12 cellular contexts compared by ENCODE assay signal in the genomic region with DNA sequence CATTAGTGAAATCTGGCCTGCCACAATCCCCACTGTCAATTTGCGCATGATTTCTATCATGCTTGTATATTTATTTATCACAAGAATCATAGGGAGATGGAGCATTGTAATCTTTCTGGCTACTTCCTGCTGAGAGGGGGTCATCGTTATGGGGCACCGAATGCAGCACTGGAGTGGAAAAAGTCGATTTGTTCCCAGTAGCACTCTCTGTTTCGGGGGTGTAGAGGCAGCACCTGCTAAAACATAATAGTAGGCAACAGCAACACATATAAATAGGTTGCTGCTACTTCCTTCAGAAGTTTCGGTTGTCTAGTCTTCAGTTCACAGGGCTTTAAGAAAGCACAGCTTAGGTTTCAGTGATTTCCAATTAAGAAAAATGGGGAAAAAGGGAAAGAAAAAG. TPM values are rescaled to one million over a fixed set of nuclear protein-coding genes. Genes with fewer than 3 reads are reported as not detected.
DNase-seq lines count a peak whose midpoint lies in the region; ATAC-seq, FAIRE-seq and TF ChIP-seq lines count a peak whose summit lies in the region.
"Had no signal": no experiment of that assay in that cellular context is flagged by ENCODE, and none has a peak within 500 bp of the region (broad histone marks: within the 10 kb centered on the region; RNA-seq: fewer than 3 reads in every experiment).

No MANE protein-coding gene starts in this region.

- H3K9me3 Mint-ChIP-seq in activated naive CD8-positive, alpha-beta T cell treated with anti-CD3 and anti-CD28 coated beads for 36 hours: peaks cover 6% of the 10 kb centered on the region

- TF ChIP-seq CTCF in heart right ventricle (IDR thresholded peaks at IDR 0.05) (no peak), tibial nerve (IDR thresholded peaks at IDR 0.05) (no peak), pancreas (IDR thresholded peaks at IDR 0.05) (no peak), testis (IDR thresholded peaks at IDR 0.05) (no peak)

- WGBS in heart right ventricle, 2 donors: 70 to 72% methylated on average over 6 of the region's 6 CpGs
- 65 to 72% methylated on average over 6 of the region's 6 CpGs for WGBS in tibial nerve, 2 donors
- WGBS in pancreas, 2 donors: 63 to 70% methylated on average over 6 of the region's 6 CpGs
- WGBS in testis, 2 donors: 82 to 85% methylated on average over 6 of the region's 6 CpGs

- no peak for FAIRE-seq in pancreas (lab: Jason Lieb, UNC)

- DNase-seq in heart right ventricle (no peak), left ventricle myocardium superior (no peak), tibial nerve (ENCODE audit: low spot score in 2 of 2) (no peak), pancreas (no peak), testis (no peak)
- peak; percentile 58 for DNase-seq in activated naive CD8-positive, alpha-beta T cell treated with anti-CD3 and anti-CD28 coated beads for 36 hours
- no peak for DNase-seq in stimulated activated CD4-positive, alpha-beta T cell treated with anti-CD3 and anti-CD28 coated beads, Interleukin-2, amount 100 ng/mL, for 48 hours
- DNase-seq: GOT3, NCI-H146, PC-9 had no signal

- ATAC-seq in heart right ventricle (no peak), left ventricle myocardium superior (no peak), pancreas (no peak)
- ATAC-seq: gastroesophageal sphincter had no signal

- H3K27me3 ChIP-seq in heart right ventricle (peaks cover 0 to 22% (median 6%) of the 10 kb centered on the region in 7 donors), tibial nerve (peaks cover 0 to 4% of the 10 kb centered on the region in 2 donors), pancreas (peaks cover 0 to 11% (median 0%) of the 10 kb centered on the region in 4 donors), testis (no peaks in the 10 kb centered on the region)

- TF ChIP-seq EP300 in tibial nerve (IDR thresholded peaks at IDR 0.05): no peak

- intact Hi-C loops in heart right ventricle (cut with DNase I) (no loop called here), left ventricle myocardium superior (cut with micrococcal nuclease) (no loop called here), pancreas (cut with DNase I) (no loop called here), testis (cut with DNase I; ENCODE audit: low total_unique reads) (no loop called here)

- peaks cover 0 to 64% (median 33%) of the 10 kb centered on the region in 9 donors for H3K4me1 ChIP-seq in heart right ventricle
- peaks cover 0 to 8% (median 0%) of the 10 kb centered on the region in 4 donors for H3K4me1 ChIP-seq in tibial nerve
- H3K4me1 ChIP-seq in pancreas: no peaks in the 10 kb centered on the region
- H3K4me1 ChIP-seq in testis: no peaks in the 10 kb centered on the region
- H3K4me1 ChIP-seq: gastroesophageal sphincter had no signal

- H3K4me1 Mint-ChIP-seq in activated naive CD8-positive, alpha-beta T cell treated with anti-CD3 and anti-CD28 coated beads for 36 hours: peaks cover 60% of the 10 kb centered on the region

- peak overlapping the region; percentile 92 for H3K4me3 Mint-ChIP-seq in activated naive CD8-positive, alpha-beta T cell treated with anti-CD3 and anti-CD28 coated beads for 36 hours

- H3K27ac ChIP-seq in heart right ventricle: peak overlapping the region in 6 of 10 donors; percentile 15 to 73 (median 64)
- peak overlapping the region; percentile 17 for H3K27ac ChIP-seq in KOPT-K1 (ENCODE audit: low read depth, low read length, poor library complexity, severe bottlenecking)
- H3K27ac ChIP-seq in tibial nerve: peak overlapping the region in 3 of 4 donors; percentile 21 to 80 (median 56)
- peak overlapping the region in 1 of 4 donors; percentile 2 for H3K27ac ChIP-seq in pancreas
- no peak overlapping the region for H3K27ac ChIP-seq in testis
- H3K27ac ChIP-seq: gastroesophageal sphincter, PC-9 had no signal

- no peaks in the 10 kb centered on the region for H3K27me3 Mint-ChIP-seq in activated naive CD8-positive, alpha-beta T cell treated with anti-CD3 and anti-CD28 coated beads for 36 hours

- peaks cover 0 to 10% (median 0%) of the 10 kb centered on the region in 11 donors for H3K9me3 ChIP-seq in heart right ventricle
- H3K9me3 ChIP-seq in KOPT-K1 (ENCODE audit: insufficient read depth, low read length, poor library complexity, severe bottlenecking): peaks cover 21% of the 10 kb centered on the region
- H3K9me3 ChIP-seq in tibial nerve: peaks cover 0 to 6% (median 0%) of the 10 kb centered on the region in 4 donors
- H3K9me3 ChIP-seq in pancreas: no peaks in the 10 kb centered on the region
- no peaks in the 10 kb centered on the region for H3K9me3 ChIP-seq in testis
- H3K9me3 ChIP-seq: gastroesophageal sphincter had no signal

- H3K36me3 ChIP-seq in heart right ventricle (no peaks in the 10 kb centered on the region), KOPT-K1 (ENCODE audit: insufficient read depth, low read length) (no peaks in the 10 kb centered on the region), tibial nerve (no peaks in the 10 kb centered on the region), pancreas (no peaks in the 10 kb centered on the region), testis (ENCODE audit: low read depth, missing control alignments) (no peaks in the 10 kb centered on the region)
- H3K36me3 ChIP-seq: gastroesophageal sphincter had no signal

- TF ChIP-seq POLR2A in tibial nerve (IDR thresholded peaks at IDR 0.05): no peak
- TF ChIP-seq POLR2A in testis (IDR thresholded peaks at IDR 0.05): no peak

- peak overlapping the region; percentile 98 for H3K27ac Mint-ChIP-seq in activated naive CD8-positive, alpha-beta T cell treated with anti-CD3 and anti-CD28 coated beads for 36 hours

- H3K36me3 Mint-ChIP-seq in activated naive CD8-positive, alpha-beta T cell treated with anti-CD3 and anti-CD28 coated beads for 36 hours: peaks cover 77% of the 10 kb centered on the region

- H3K4me3 ChIP-seq in heart right ventricle (peak overlapping the region in 2 of 10 donors; percentile 5 to 45), tibial nerve (no peak overlapping the region), pancreas (no peak overlapping the region), testis (no peak overlapping the region)
- H3K4me3 ChIP-seq: gastroesophageal sphincter, PC-9 had no signal

RNA-seq across cellular contexts. Expression of a gene that starts 23.4 kb away (rescaled TPM):
- 1 to 10 TPM in 3 of 10 donors, under 1 TPM in 6, not detected in 1; 0.26 to 3.3 (median 0.57) TPM for total RNA-seq in heart right ventricle
- polyA plus RNA-seq in heart right ventricle: under 1 TPM; 0.41 to 0.59 TPM
- total RNA-seq in left ventricle myocardium superior: 0.99 TPM
- 10 to 100 TPM; 36.5 to 37.5 TPM for total RNA-seq in activated naive CD8-positive, alpha-beta T cell treated with anti-CD3 and anti-CD28 coated beads for 36 hours
- 1 to 10 TPM in 1 of 4 donors, under 1 TPM in 2, not detected in 1; 0.60 to 2.2 (median 0.87) TPM for total RNA-seq in tibial nerve
- total RNA-seq in pancreas: 1 to 10 TPM in 1 of 6 donors, under 1 TPM in 3, not detected in 2; 0.09 to 1.2 (median 0.53) TPM
- 1 to 10 TPM in 1 of 2 donors, under 1 TPM in 1; 0.23 to 1.2 TPM for polyA plus RNA-seq in pancreas
- total RNA-seq in testis: 1 to 10 TPM in 1 of 2 donors, under 1 TPM in 1; 0.71 to 1.3 TPM
- 3.6 TPM for polyA plus RNA-seq in testis (ENCODE audit: insufficient read depth, low read depth, low replicate concordance)
- total RNA-seq: PC-9 had no signal

Comparison
In these comparisons a context has a peak if more than half of its experiments do, and no peak if none do; other contexts are left out.
1. H3K27ac ChIP-seq: peak in heart right ventricle (6 of 10), KOPT-K1 (single experiment) and tibial nerve (3 of 4); none in testis (0 of 2).
2. RNA of a gene that starts 23.4 kb away (total RNA-seq): 36.5 to 37.5 TPM in activated naive CD8-positive, alpha-beta T cell treated with anti-CD3 and anti-CD28 coated beads for 36 hours; 0.71 to 1.3 TPM in testis, 0.99 TPM in left ventricle myocardium superior (single experiment), 0.60 to 2.2 TPM in tibial nerve, 0.26 to 3.3 TPM in heart right ventricle and 0.09 to 1.2 TPM in pancreas; every median in the first group is over 4 times any median in the second.